ENCODE assay signal across 1 cellular context in genomic region chr6:42727627-42728026, GRCh38.
TF ChIP-seq lines count a peak whose summit lies in the region.

No MANE protein-coding gene starts in this region.

TF ChIP-seq in K562, 482 proteins besides CTCF, POLR2A, EP300 and RAD21:
- TF ChIP-seq SRSF3 (IDR thresholded peaks at IDR 0.05; ENCODE audit: insufficient read depth, low read length) (no peak), ARID4B (CRISPR knock-in tag; IDR thresholded peaks at IDR 0.05) (0 out of 2 replicates have a peak, but pooled peaks have one; percentile 3)
TF ChIP-seq in K562: peak in this region for 1.
